Comparison of ENCODE assay signal across 12 cellular contexts in genomic region chr10:48389272-48389671, GRCh38.
DNase-seq lines count a peak whose midpoint lies in the region; ATAC-seq, FAIRE-seq and TF ChIP-seq lines count a peak whose summit lies in the region.
"Had no signal": no experiment of that assay in that cellular context is flagged by ENCODE, and none has a peak within 500 bp of the region (broad histone marks: within the 10 kb centered on the region; RNA-seq: fewer than 3 reads in every experiment).

No MANE protein-coding gene starts in this region.

- peaks cover 84% of the 10 kb centered on the region for H3K79me2 ChIP-seq in K562 (ENCODE audit: control insufficient read depth, insufficient read depth, low read length)

- H3K9me3 Mint-ChIP-seq in activated CD8-positive, alpha-beta T cell treated with anti-CD3 and anti-CD28 coated beads for 36 hours = no peaks in the 10 kb centered on the region
- H3K9me3 Mint-ChIP-seq in activated CD8-positive, alpha-beta T cell treated with anti-CD3 and anti-CD28 coated beads, Interleukin-2, amount 10 ng/mL, durations not matched to agents 7 days and 5 days (ENCODE audit: insufficient read depth) = no peaks in the 10 kb centered on the region

- no peaks in the 10 kb centered on the region for H3K9me3 ChIP-seq in K562 (replicated peaks; ENCODE audit: control insufficient read depth, insufficient read depth, low read depth, low read length)
- H3K9me3 ChIP-seq: gastroesophageal sphincter, stomach had no signal

- WGBS in K562 (ENCODE audit: insufficient coverage, low coverage, missing lambda C conversion rate) = 5% methylated on average over 2 of the region's 2 CpGs

- intact Hi-C loops in activated CD8-positive, alpha-beta T cell treated with anti-CD3 and anti-CD28 coated beads for 36 hours (cut with micrococcal nuclease) = no loop called here
- intact Hi-C loops in K562 (cut with micrococcal nuclease) = no loop called here

- no peak for TF ChIP-seq RAD21 in K562 (CRISPR knock-in tag; conservative IDR thresholded peaks at IDR 0.05 in 1 of 2, IDR thresholded peaks at IDR 0.05 in 1 of 2)

- ATAC-seq in activated CD8-positive, alpha-beta T cell treated with anti-CD3 and anti-CD28 coated beads for 36 hours = no peak
- no peak for ATAC-seq in activated CD8-positive, alpha-beta T cell treated with anti-CD3 and anti-CD28 coated beads, Interleukin-2, amount 10 ng/mL, durations not matched to agents 7 days and 5 days
- ATAC-seq in K562 = peak; percentile 77
- ATAC-seq in stimulated activated naive CD8-positive, alpha-beta T cell treated with anti-CD3 and anti-CD28 coated beads, Interleukin-15, Interleukin-2, amounts not matched to agents 100 U/mL and 50 U/mL, for 24 hours = peak; percentile 50
- no peak for ATAC-seq in foreskin keratinocyte
- ATAC-seq in GM19023 (IDR thresholded peaks at IDR 0.05; ENCODE audit: unreplicated experiment) = no peak
- ATAC-seq: gastroesophageal sphincter had no signal

- no peak for TF ChIP-seq POLR2A in K562 (conservative IDR thresholded peaks at IDR 0.05)

- no peaks in the 10 kb centered on the region for H3K9me1 ChIP-seq in K562 (ENCODE audit: control insufficient read depth, insufficient read depth, low read length)

- no peaks in the 10 kb centered on the region for H3K36me3 Mint-ChIP-seq in activated CD8-positive, alpha-beta T cell treated with anti-CD3 and anti-CD28 coated beads for 36 hours (ENCODE audit: low read depth)
- peaks cover 2% of the 10 kb centered on the region for H3K36me3 Mint-ChIP-seq in activated CD8-positive, alpha-beta T cell treated with anti-CD3 and anti-CD28 coated beads, Interleukin-2, amount 10 ng/mL, durations not matched to agents 7 days and 5 days (ENCODE audit: low read depth)

- H3K4me2 ChIP-seq in K562 (ENCODE audit: insufficient read depth, low read length) = no peak overlapping the region

- peak overlapping the region; percentile 10 for H3K27ac Mint-ChIP-seq in activated CD8-positive, alpha-beta T cell treated with anti-CD3 and anti-CD28 coated beads for 36 hours
- H3K27ac Mint-ChIP-seq in activated CD8-positive, alpha-beta T cell treated with anti-CD3 and anti-CD28 coated beads, Interleukin-2, amount 10 ng/mL, durations not matched to agents 7 days and 5 days = no peak overlapping the region

- H3K4me3 Mint-ChIP-seq in activated CD8-positive, alpha-beta T cell treated with anti-CD3 and anti-CD28 coated beads for 36 hours = no peak overlapping the region
- no peak overlapping the region for H3K4me3 Mint-ChIP-seq in activated CD8-positive, alpha-beta T cell treated with anti-CD3 and anti-CD28 coated beads, Interleukin-2, amount 10 ng/mL, durations not matched to agents 7 days and 5 days

- H3K27ac ChIP-seq in K562 (ENCODE audit: extremely low read depth, low read depth, low read length) = peak overlapping the region; percentile 34; the same call in 2 of the 3 replicates
- no peak overlapping the region for H3K27ac ChIP-seq in foreskin keratinocyte
- H3K27ac ChIP-seq: gastroesophageal sphincter, stomach had no signal

- H3K27me3 Mint-ChIP-seq in activated CD8-positive, alpha-beta T cell treated with anti-CD3 and anti-CD28 coated beads for 36 hours = no peaks in the 10 kb centered on the region
- H3K27me3 Mint-ChIP-seq in activated CD8-positive, alpha-beta T cell treated with anti-CD3 and anti-CD28 coated beads, Interleukin-2, amount 10 ng/mL, durations not matched to agents 7 days and 5 days (ENCODE audit: low read depth) = no peaks in the 10 kb centered on the region

- FAIRE-seq in K562 (lab: Jason Lieb, UNC) = peak; percentile 65
- FAIRE-seq: GM12892 had no signal

- H3K4me1 ChIP-seq in K562 (replicated peaks in 1 of 2; ENCODE audit: control insufficient read depth in 2 of 2, insufficient read depth in 2 of 2, low read length in 2 of 2) (peaks cover 6 to 48% of the 10 kb centered on the region in 2 experiments), foreskin keratinocyte (peaks cover 14% of the 10 kb centered on the region)

- no peaks in the 10 kb centered on the region for H4K20me1 ChIP-seq in K562 (replicated peaks; ENCODE audit: control insufficient read depth, insufficient read depth, low read length)

- H3K9ac ChIP-seq in K562 (ENCODE audit: insufficient read depth in 1 of 2, low read depth in 2 of 2, low read length in 2 of 2) = peak overlapping the region in 1 of 2 experiments; percentile 14; a peak in 1 of 4 replicates

- CTCF ChIA-PET in activated CD8-positive, alpha-beta T cell treated with anti-CD3 and anti-CD28 coated beads for 36 hours (lab: Charles Lee) = interaction anchor here (0.9 to 1.0 kb wide), 2 partner anchors 26 to 267 kb away, joined by 4 to 5 read pairs; no protein-coding TSS in a partner anchor
- CTCF ChIA-PET in activated CD8-positive, alpha-beta T cell treated with anti-CD3 and anti-CD28 coated beads, Interleukin-2, amount 10 ng/mL, durations not matched to agents 7 days and 5 days (lab: Charles Lee) = interaction anchor here (2.0 kb wide), 1 partner anchor 267 kb away, joined by 9 read pairs; no protein-coding TSS in a partner anchor
- CTCF ChIA-PET in K562 (lab: Yijun Ruan, JAX; ENCODE audit: low intra/inter-chr PET ratio) = no interaction called here

- H3K4me1 Mint-ChIP-seq in activated CD8-positive, alpha-beta T cell treated with anti-CD3 and anti-CD28 coated beads for 36 hours (ENCODE audit: low read depth) = peaks cover 65% of the 10 kb centered on the region
- peaks cover 36% of the 10 kb centered on the region for H3K4me1 Mint-ChIP-seq in activated CD8-positive, alpha-beta T cell treated with anti-CD3 and anti-CD28 coated beads, Interleukin-2, amount 10 ng/mL, durations not matched to agents 7 days and 5 days (ENCODE audit: low read depth)

- H3K27me3 ChIP-seq in K562 (ENCODE audit: control insufficient read depth in 2 of 2, insufficient read depth in 2 of 2, low read length in 2 of 2) (no peaks in the 10 kb centered on the region), foreskin keratinocyte (no peaks in the 10 kb centered on the region)
- H3K27me3 ChIP-seq: gastroesophageal sphincter, stomach had no signal

- BruUV-seq in K562 (replicated peaks; lab: Mats Ljungman, UMichigan) = no TSS peak

- DNase-seq in activated CD8-positive, alpha-beta T cell treated with anti-CD3 and anti-CD28 coated beads for 36 hours = no peak
- DNase-seq in activated CD8-positive, alpha-beta T cell treated with anti-CD3 and anti-CD28 coated beads, Interleukin-2, amount 10 ng/mL, durations not matched to agents 7 days and 5 days = no peak
- DNase-seq in M059J (ENCODE audit: low read depth) (peak; percentile 53), K562 (ENCODE audit: extremely low read depth in 1 of 4, low spot score in 3 of 4) (peak in 2 of 4 experiments; percentile 33 to 71), foreskin keratinocyte (no peak), NCI-H1436 treated with DMSO at 0.1 percent for 48 hours (lab: John Stamatoyannopoulos, UW) (no peak)
- no peak for DNase-seq in stimulated activated naive CD8-positive, alpha-beta T cell treated with anti-CD3 and anti-CD28 coated beads, Interleukin-15, Interleukin-2, amounts not matched to agents 100 U/mL and 50 U/mL, for 24 hours
- DNase-seq: SIG-M5, stomach had no signal

- TF ChIP-seq EP300 in K562 (IDR thresholded peaks at IDR 0.05; ENCODE audit: low read length) = peak; percentile 13; the same call in 1 of the 2 replicates

- in situ Hi-C loops in K562 (cut with MboI) = no loop called here

- H3K36me3 ChIP-seq in K562 (ENCODE audit: control insufficient read depth, insufficient read depth, low read length) = no peaks in the 10 kb centered on the region; the same call in 2 of the 3 replicates
- H3K36me3 ChIP-seq: gastroesophageal sphincter, stomach had no signal

- no peak for TF ChIP-seq CTCF in activated CD8-positive, alpha-beta T cell treated with anti-CD3 and anti-CD28 coated beads for 36 hours (IDR thresholded peaks at IDR 0.05)
- TF ChIP-seq CTCF in K562 (IDR thresholded peaks at IDR 0.05 in 2 of 3, conservative IDR thresholded peaks at IDR 0.05 in 1 of 3; ENCODE audit: insufficient read depth in 2 of 3, low read depth in 1 of 3, low read length in 3 of 3) = no peak
- no peak for TF ChIP-seq CTCF in foreskin keratinocyte (conservative IDR thresholded peaks at IDR 0.05)

- H2AFZ ChIP-seq in K562 (ENCODE audit: low read depth, low read length) = no peak overlapping the region

- H3K4me3 ChIP-seq in K562 = no peak overlapping the region
- H3K4me3 ChIP-seq: gastroesophageal sphincter, stomach had no signal

- POLR2A ChIA-PET in activated CD8-positive, alpha-beta T cell treated with anti-CD3 and anti-CD28 coated beads for 36 hours (lab: Charles Lee) = no interaction called here
- POLR2A ChIA-PET in activated CD8-positive, alpha-beta T cell treated with anti-CD3 and anti-CD28 coated beads, Interleukin-2, amount 10 ng/mL, durations not matched to agents 7 days and 5 days (lab: Charles Lee) = no interaction called here
- POLR2A ChIA-PET in K562 (lab: Yijun Ruan, JAX) = interaction anchor here (0.6 to 1.5 kb wide), 3 partner anchors 15 to 756 kb away, joined by 3 to 4 read pairs (median 3); no protein-coding TSS in a partner anchor

TF ChIP-seq in K562, 482 proteins besides CTCF, POLR2A, EP300 and RAD21 (continues in another document):
- TF ChIP-seq IRF1 (CRISPR knock-in tag; IDR thresholded peaks at IDR 0.05; ENCODE audit: borderline replicate concordance) (no peak), NFE2 (IDR thresholded peaks at IDR 0.05; ENCODE audit: low read depth) (peak; percentile 25; the same call in 1 of the 2 replicates), FOXM1 (IDR thresholded peaks at IDR 0.05; ENCODE audit: low read depth) (no peak), FOXM1 (CRISPR knock-in tag; IDR thresholded peaks at IDR 0.05; ENCODE audit: low read depth) (no peak), DPF2 (IDR thresholded peaks at IDR 0.05) (peak; percentile 47; the same call in 1 of the 2 replicates), ZNF354B (CRISPR knock-in tag; IDR thresholded peaks at IDR 0.05) (no peak), STAT5B (CRISPR knock-in tag; IDR thresholded peaks at IDR 0.05) (no peak), PTBP1 (IDR thresholded peaks at IDR 0.05; ENCODE audit: low read depth, low read length) (no peak)
- TF ChIP-seq, protein P1, sequence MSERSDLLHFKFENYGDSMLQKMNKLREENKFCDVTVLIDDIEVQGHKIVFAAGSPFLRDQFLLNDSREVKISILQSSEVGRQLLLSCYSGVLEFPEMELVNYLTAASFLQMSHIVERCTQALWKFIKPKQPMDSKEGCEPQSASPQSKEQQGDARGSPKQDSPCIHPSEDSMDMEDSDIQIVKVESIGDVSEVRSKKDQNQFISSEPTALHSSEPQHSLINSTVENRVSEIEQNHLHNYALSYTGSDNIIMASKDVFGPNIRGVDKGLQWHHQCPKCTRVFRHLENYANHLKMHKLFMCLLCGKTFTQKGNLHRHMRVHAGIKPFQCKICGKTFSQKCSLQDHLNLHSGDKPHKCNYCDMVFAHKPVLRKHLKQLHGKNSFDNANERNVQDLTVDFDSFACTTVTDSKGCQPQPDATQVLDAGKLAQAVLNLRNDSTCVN (CRISPR knock-in tag; IDR thresholded peaks at IDR 0.05) = no peak

Comparison
In these comparisons a context has a peak if more than half of its experiments do, and no peak if none do; other contexts are left out.
1. ATAC-seq: peak in K562 (single experiment) and stimulated activated naive CD8-positive, alpha-beta T cell treated with anti-CD3 and anti-CD28 coated beads, Interleukin-15, Interleukin-2, amounts not matched to agents 100 U/mL and 50 U/mL, for 24 hours (single experiment); none in activated CD8-positive, alpha-beta T cell treated with anti-CD3 and anti-CD28 coated beads for 36 hours (single experiment), activated CD8-positive, alpha-beta T cell treated with anti-CD3 and anti-CD28 coated beads, Interleukin-2, amount 10 ng/mL, durations not matched to agents 7 days and 5 days (single experiment), foreskin keratinocyte (single experiment) and GM19023 (single experiment).